In genomic region chr5:65682148-65682547, GRCh38 we compare ENCODE assay signal across 24 cellular contexts. TPM values are rescaled to one million over a fixed set of nuclear protein-coding genes. Genes with fewer than 3 reads are reported as not detected.
DNase-seq lines count a peak whose midpoint lies in the region; ATAC-seq, FAIRE-seq and TF ChIP-seq lines count a peak whose summit lies in the region.
"Had no signal": no experiment of that assay in that cellular context is flagged by ENCODE, and none has a peak within 500 bp of the region (broad histone marks: within the 10 kb centered on the region; RNA-seq: fewer than 3 reads in every experiment).

No MANE protein-coding gene starts in this region.

- peaks cover 29% of the 10 kb centered on the region for H3K36me3 ChIP-seq in CD4-positive, alpha-beta memory T cell (ENCODE audit: insufficient read depth, low read length)

- DNase-seq in CD4-positive, alpha-beta memory T cell = no peak
- DNase-seq in H54 (ENCODE audit: insufficient read length, low spot score) (no peak), choroid plexus epithelial cell (ENCODE audit: low read depth) (peak; percentile 10), left ventricle myocardium superior (no peak), COLO668 (lab: John Stamatoyannopoulos, UW; ENCODE audit: unreplicated experiment) (no peak)
- DNase-seq: ACHN; BE2C; C1 segment of cervical spinal cord; CD4-positive, alpha-beta T cell; COR-L47; DMS 273 treated with DMSO at 0.1 percent for 48 hours; DMS53; DND-41; EL; GM23248; HCEC 1CT; IMR-90; KBM-7 had no signal

- FAIRE-seq in H54 (lab: Jason Lieb, UNC) = peak; percentile 45
- FAIRE-seq: A204.1, G401.6, GM12891, GM19239 had no signal

- H3K4me1 ChIP-seq in CD4-positive, alpha-beta memory T cell (ENCODE audit: insufficient read depth, low read length) = peaks cover 9% of the 10 kb centered on the region
- H3K4me1 ChIP-seq: BE2C had no signal

- ATAC-seq in left ventricle myocardium superior (no peak), HG03354 (IDR thresholded peaks at IDR 0.05; ENCODE audit: poor library complexity, severe bottlenecking, unreplicated experiment) (no peak)

- H3K4me1 Mint-ChIP-seq in CD4-positive, alpha-beta memory T cell = peaks cover 31 to 62% (median 42%) of the 10 kb centered on the region in 4 donors

- H3K27me3 ChIP-seq in CD4-positive, alpha-beta memory T cell (ENCODE audit: insufficient read depth, low read length) = no peaks in the 10 kb centered on the region
- H3K27me3 ChIP-seq: BE2C had no signal

- no peaks in the 10 kb centered on the region for H3K27me3 Mint-ChIP-seq in CD4-positive, alpha-beta memory T cell
- H3K27me3 Mint-ChIP-seq: CD4-positive, alpha-beta T cell had no signal

- intact Hi-C loops in CD4-positive, alpha-beta memory T cell (cut with micrococcal nuclease) = no loop called here
- intact Hi-C loops in left ventricle myocardium superior (cut with micrococcal nuclease) = no loop called here

- H3K4me3 ChIP-seq in CD4-positive, alpha-beta memory T cell (ENCODE audit: low read length in 2 of 2) = no peak overlapping the region
- no peak overlapping the region for H3K4me3 ChIP-seq in choroid plexus epithelial cell (ENCODE audit: low read depth, low read length)
- H3K4me3 ChIP-seq: GM23248 had no signal

- TF ChIP-seq POLR2A in H54 (IDR thresholded peaks at IDR 0.05; ENCODE audit: low read depth, low read length) = no peak

- H3K36me3 Mint-ChIP-seq in CD4-positive, alpha-beta memory T cell = peaks cover 76 to 89% of the 10 kb centered on the region in 2 donors

- no peaks in the 10 kb centered on the region for H3K9me3 ChIP-seq in CD4-positive, alpha-beta memory T cell (ENCODE audit: control insufficient read depth in 1 of 2, low read length in 2 of 2)
- H3K9me3 ChIP-seq: BE2C had no signal

- H3K27ac ChIP-seq in CD4-positive, alpha-beta memory T cell (ENCODE audit: low read depth, low read length) = no peak overlapping the region
- H3K27ac ChIP-seq: GM23248, HL-60 had no signal

- POLR2A ChIA-PET in CD4-positive, alpha-beta memory T cell (lab: Charles Lee; ENCODE audit: partially characterized antibody) = no interaction called here

- TF ChIP-seq CTCF in choroid plexus epithelial cell (conservative IDR thresholded peaks at IDR 0.05; ENCODE audit: low read depth, low read length) = no peak

- no peak overlapping the region for H3K4me3 Mint-ChIP-seq in CD4-positive, alpha-beta memory T cell
- H3K4me3 Mint-ChIP-seq: CD4-positive, alpha-beta T cell had no signal

- CTCF ChIA-PET in CD4-positive, alpha-beta memory T cell (lab: Charles Lee; ENCODE audit: partially characterized antibody) = no interaction called here

- no peaks in the 10 kb centered on the region for H3K9me3 Mint-ChIP-seq in CD4-positive, alpha-beta memory T cell
- H3K9me3 Mint-ChIP-seq: CD4-positive, alpha-beta T cell had no signal

- peak overlapping the region in 5 of 7 donors; percentile 7 to 77 (median 11) for H3K27ac Mint-ChIP-seq in CD4-positive, alpha-beta memory T cell
- H3K27ac Mint-ChIP-seq: CD4-positive, alpha-beta T cell had no signal

RNA-seq across cellular contexts. Expression of gene SGTB, which starts 39.8 kb away (rescaled TPM):
- 10 to 100 TPM; 42.6 to 46.5 TPM for total RNA-seq in CD4-positive, alpha-beta memory T cell
- 10 to 100 TPM in 1 of 2 donors, 1 to 10 TPM in 1; 9.3 to 22.3 TPM for polyA plus RNA-seq in CD4-positive, alpha-beta memory T cell
- 4.6 TPM for total RNA-seq in left ventricle myocardium superior

RNA-seq across cellular contexts. Expression of gene NLN, which starts 39.9 kb away (rescaled TPM):
- total RNA-seq in CD4-positive, alpha-beta memory T cell = 1 to 10 TPM; 2.3 to 2.4 TPM
- 1 to 10 TPM; 2.9 to 3.5 TPM for polyA plus RNA-seq in CD4-positive, alpha-beta memory T cell
- 14.1 TPM for total RNA-seq in left ventricle myocardium superior

RNA-seq across cellular contexts. Expression of gene SHLD3, which starts 57.3 kb away (rescaled TPM):
- total RNA-seq in CD4-positive, alpha-beta memory T cell = 1 to 10 TPM; 6.1 to 7.4 TPM
- polyA plus RNA-seq in CD4-positive, alpha-beta memory T cell = 1 to 10 TPM; 4.9 to 9.8 TPM
- 1.9 TPM for total RNA-seq in left ventricle myocardium superior

RNA-seq across cellular contexts. Expression of gene TRAPPC13, which starts 57.3 kb away (rescaled TPM):
- 10 to 100 TPM; 20.9 TPM for total RNA-seq in CD4-positive, alpha-beta memory T cell
- 10 to 100 TPM; 16.4 to 21.4 TPM for polyA plus RNA-seq in CD4-positive, alpha-beta memory T cell
- total RNA-seq in left ventricle myocardium superior = 23.0 TPM

RNA-seq across cellular contexts. Expression of gene TRIM23, which starts 58.0 kb away (rescaled TPM):
- 10 to 100 TPM; 22.3 to 25.4 TPM for total RNA-seq in CD4-positive, alpha-beta memory T cell
- polyA plus RNA-seq in CD4-positive, alpha-beta memory T cell = 10 to 100 TPM; 10.2 to 12.1 TPM
- 20.3 TPM for total RNA-seq in left ventricle myocardium superior
